Comparison of ENCODE assay signal across 20 cellular contexts in genomic region chr9:129398901-129399300, GRCh38.
A peak's percentile ranks its signal among the peaks of the same experiment; 100 is the strongest.
DNase-seq lines count a peak whose midpoint lies in the region; ATAC-seq and TF ChIP-seq lines count a peak whose summit lies in the region.
"Had no signal": no experiment of that assay in that cellular context is flagged by ENCODE, and none has a peak within 500 bp of the region (broad histone marks: within the 10 kb centered on the region; RNA-seq: fewer than 3 reads in every experiment).

No MANE protein-coding gene starts in this region.

- TF ChIP-seq POLR2A in spleen (IDR thresholded peaks at IDR 0.05) = no peak
- no peak for TF ChIP-seq POLR2A in upper lobe of left lung (IDR thresholded peaks at IDR 0.05)

- H2BK15ac ChIP-seq in mesenchymal stem cell (ENCODE audit: low read depth, poor library complexity, severe bottlenecking) = peak overlapping the region; percentile 44

- H2AFZ ChIP-seq in mesenchymal stem cell (ENCODE audit: low read depth, low read length) = no peak overlapping the region
- H2AFZ ChIP-seq: GM23338 had no signal

- DNase-seq in activated naive CD8-positive, alpha-beta T cell treated with anti-CD3 and anti-CD28 coated beads, Interleukin-2, amount 10 ng/mL, durations not matched to agents 7 days and 5 days = peak; percentile 20
- DNase-seq in activated naive CD8-positive, alpha-beta T cell treated with anti-CD3 and anti-CD28 coated beads, Interleukin-2, amount 50 U/mL, for 24 hours = no peak
- no peak for DNase-seq in WERI-Rb-1
- no peak for DNase-seq in mesenchymal stem cell
- DNase-seq in spleen = peak; percentile 51
- no peak for DNase-seq in DMS53 treated with DMSO at 0.1 percent for 48 hours (lab: John Stamatoyannopoulos, UW; ENCODE audit: unreplicated experiment)
- no peak for DNase-seq in NCI-H1930 (lab: John Stamatoyannopoulos, UW)
- no peak for DNase-seq in upper lobe of left lung
- DNase-seq: CD8-positive, alpha-beta memory T cell; DND-41; MV-4-11; NCI-H1417; NCI-H2029; NCI-H2171 treated with DMSO at 0.1 percent for 48 hours; NCI-H82; PC-3 had no signal

- POLR2A ChIA-PET in activated naive CD8-positive, alpha-beta T cell treated with anti-CD3 and anti-CD28 coated beads, Interleukin-2, amount 10 ng/mL, durations not matched to agents 7 days and 5 days (lab: Charles Lee) = no interaction called here

- H3K27ac ChIP-seq in WERI-Rb-1 = peak overlapping the region; percentile 16; the same call in 1 of the 2 replicates
- H3K27ac ChIP-seq in mesenchymal stem cell (ENCODE audit: low read length, poor library complexity, severe bottlenecking) = no peak overlapping the region
- H3K27ac ChIP-seq in spleen = no peak overlapping the region
- H3K27ac ChIP-seq in upper lobe of left lung = no peak overlapping the region
- H3K27ac ChIP-seq: 22Rv1, RWPE1 had no signal

- H3K4me1 ChIP-seq in mesenchymal stem cell (ENCODE audit: control insufficient read depth, insufficient read depth, low read depth, low read length) = peaks cover 16% of the 10 kb centered on the region
- peaks cover 0 to 12% (median 3%) of the 10 kb centered on the region in 6 donors for H3K4me1 ChIP-seq in spleen
- peaks cover 4 to 16% (median 14%) of the 10 kb centered on the region in 4 donors for H3K4me1 ChIP-seq in upper lobe of left lung

- no peak overlapping the region for H3K4ac ChIP-seq in mesenchymal stem cell (ENCODE audit: low read depth in 1 of 2, low read length in 2 of 2)

- no peak overlapping the region for H3K9ac ChIP-seq in mesenchymal stem cell (ENCODE audit: low read length)

- TF ChIP-seq EP300 in upper lobe of left lung (IDR thresholded peaks at IDR 0.05) = no peak

- H4K8ac ChIP-seq in mesenchymal stem cell (ENCODE audit: low read length) = no peak overlapping the region

- no peaks in the 10 kb centered on the region for H3K36me3 Mint-ChIP-seq in activated naive CD8-positive, alpha-beta T cell treated with anti-CD3 and anti-CD28 coated beads, Interleukin-2, amount 10 ng/mL, durations not matched to agents 7 days and 5 days
- H3K36me3 Mint-ChIP-seq in activated naive CD8-positive, alpha-beta T cell treated with anti-CD3 and anti-CD28 coated beads, Interleukin-2, amount 50 U/mL, for 24 hours (ENCODE audit: low read depth) = no peaks in the 10 kb centered on the region
- H3K36me3 Mint-ChIP-seq: CD8-positive, alpha-beta memory T cell had no signal

- H3K27me3 Mint-ChIP-seq in activated naive CD8-positive, alpha-beta T cell treated with anti-CD3 and anti-CD28 coated beads, Interleukin-2, amount 10 ng/mL, durations not matched to agents 7 days and 5 days = peaks cover 2% of the 10 kb centered on the region
- peaks cover 2% of the 10 kb centered on the region for H3K27me3 Mint-ChIP-seq in activated naive CD8-positive, alpha-beta T cell treated with anti-CD3 and anti-CD28 coated beads, Interleukin-2, amount 50 U/mL, for 24 hours
- H3K27me3 Mint-ChIP-seq: CD8-positive, alpha-beta memory T cell had no signal

- H3K9me3 ChIP-seq in WERI-Rb-1 (ENCODE audit: severe bottlenecking) (no peaks in the 10 kb centered on the region), mesenchymal stem cell (ENCODE audit: control insufficient read depth, low read length) (peaks cover 16% of the 10 kb centered on the region), spleen (no peaks in the 10 kb centered on the region), upper lobe of left lung (no peaks in the 10 kb centered on the region)

- 89% methylated on average over 11 of the region's 11 CpGs for WGBS in mesenchymal stem cell
- 62 to 84% (median 76%) methylated on average over 9 to 11 of the region's 11 CpGs for WGBS in spleen, 5 donors
- WGBS in upper lobe of left lung, 2 donors = 82% methylated on average over 6 to 11 of the region's 11 CpGs

- H3K27ac Mint-ChIP-seq in activated naive CD8-positive, alpha-beta T cell treated with anti-CD3 and anti-CD28 coated beads, Interleukin-2, amount 10 ng/mL, durations not matched to agents 7 days and 5 days = no peak overlapping the region
- H3K27ac Mint-ChIP-seq in activated naive CD8-positive, alpha-beta T cell treated with anti-CD3 and anti-CD28 coated beads, Interleukin-2, amount 50 U/mL, for 24 hours = no peak overlapping the region
- H3K27ac Mint-ChIP-seq: GM23338 had no signal

- H3K23ac ChIP-seq in mesenchymal stem cell (ENCODE audit: low read length in 2 of 2) = no peak overlapping the region

- intact Hi-C loops in spleen (cut with DNase I; ENCODE audit: low total_unique reads) = no loop called here

- H4K91ac ChIP-seq in mesenchymal stem cell (ENCODE audit: low read length) = no peak overlapping the region

- H3K18ac ChIP-seq in mesenchymal stem cell (ENCODE audit: low read depth in 1 of 2, low read length in 2 of 2) = no peak overlapping the region

- H2BK120ac ChIP-seq in mesenchymal stem cell (ENCODE audit: low read depth, low read length) = no peak overlapping the region

- ATAC-seq in activated naive CD8-positive, alpha-beta T cell treated with anti-CD3 and anti-CD28 coated beads, Interleukin-2, amount 10 ng/mL, durations not matched to agents 7 days and 5 days (ENCODE audit: low read depth) = no peak
- no peak for ATAC-seq in activated naive CD8-positive, alpha-beta T cell treated with anti-CD3 and anti-CD28 coated beads, Interleukin-2, amount 50 U/mL, for 24 hours
- ATAC-seq in upper lobe of left lung (ENCODE audit: low FRiP score in 2 of 2) = no peak
- ATAC-seq: GM23338, K562, PC-3 had no signal

- H3K79me1 ChIP-seq in mesenchymal stem cell (replicated peaks; ENCODE audit: low read length, poor library complexity, severe bottlenecking) = no peaks in the 10 kb centered on the region

- TF ChIP-seq CTCF in WERI-Rb-1 (IDR thresholded peaks at IDR 0.05; ENCODE audit: low read depth, low read length) = no peak
- no peak for TF ChIP-seq CTCF in spleen (IDR thresholded peaks at IDR 0.05 in 8 of 11, conservative IDR thresholded peaks at IDR 0.05 in 3 of 11)
- TF ChIP-seq CTCF in upper lobe of left lung (IDR thresholded peaks at IDR 0.05) = no peak

- peaks cover 1% of the 10 kb centered on the region for H3K4me1 Mint-ChIP-seq in activated naive CD8-positive, alpha-beta T cell treated with anti-CD3 and anti-CD28 coated beads, Interleukin-2, amount 10 ng/mL, durations not matched to agents 7 days and 5 days
- H3K4me1 Mint-ChIP-seq in activated naive CD8-positive, alpha-beta T cell treated with anti-CD3 and anti-CD28 coated beads, Interleukin-2, amount 50 U/mL, for 24 hours = no peaks in the 10 kb centered on the region

- no peak overlapping the region for H2BK12ac ChIP-seq in mesenchymal stem cell (ENCODE audit: low read length in 2 of 2)

- H3K4me3 ChIP-seq in WERI-Rb-1 (ENCODE audit: low read depth, low read length) (no peak overlapping the region), mesenchymal stem cell (ENCODE audit: insufficient read depth in 1 of 2, low read depth in 1 of 2, low read length in 2 of 2) (no peak overlapping the region), spleen (no peak overlapping the region), upper lobe of left lung (no peak overlapping the region)
- H3K4me3 ChIP-seq: GM23338, K562 had no signal

- H3K36me3 ChIP-seq in WERI-Rb-1 (no peaks in the 10 kb centered on the region), mesenchymal stem cell (ENCODE audit: control insufficient read depth in 1 of 2, insufficient read depth in 2 of 2, low read depth in 1 of 2, low read length in 2 of 2) (no peaks in the 10 kb centered on the region), spleen (no peaks in the 10 kb centered on the region), upper lobe of left lung (no peaks in the 10 kb centered on the region)

- H3K27me3 ChIP-seq in WERI-Rb-1 (ENCODE audit: insufficient read depth, low read depth, severe bottlenecking) = no peaks in the 10 kb centered on the region
- peaks cover 14 to 29% of the 10 kb centered on the region in 2 experiments for H3K27me3 ChIP-seq in mesenchymal stem cell (ENCODE audit: control insufficient read depth in 1 of 2, insufficient read depth in 1 of 2, low read length in 2 of 2)
- H3K27me3 ChIP-seq in spleen (replicated peaks in 1 of 7) = peaks cover 0 to 6% (median 0%) of the 10 kb centered on the region in 7 donors
- H3K27me3 ChIP-seq in upper lobe of left lung = no peaks in the 10 kb centered on the region

- H2BK5ac ChIP-seq in mesenchymal stem cell (ENCODE audit: low read depth, low read length, poor library complexity, severe bottlenecking) = no peak overlapping the region

- no peak overlapping the region for H3K4me2 ChIP-seq in mesenchymal stem cell (ENCODE audit: low read length, poor library complexity, severe bottlenecking)
- H3K4me2 ChIP-seq: GM23338 had no signal

- no peak overlapping the region for H3K14ac ChIP-seq in mesenchymal stem cell (ENCODE audit: low read length in 2 of 2)

- no peak overlapping the region for H3K4me3 Mint-ChIP-seq in activated naive CD8-positive, alpha-beta T cell treated with anti-CD3 and anti-CD28 coated beads, Interleukin-2, amount 10 ng/mL, durations not matched to agents 7 days and 5 days
- H3K4me3 Mint-ChIP-seq in activated naive CD8-positive, alpha-beta T cell treated with anti-CD3 and anti-CD28 coated beads, Interleukin-2, amount 50 U/mL, for 24 hours = no peak overlapping the region
- H3K4me3 Mint-ChIP-seq: CD8-positive, alpha-beta memory T cell; GM23338 had no signal

- no peak overlapping the region for H2AK5ac ChIP-seq in mesenchymal stem cell (ENCODE audit: low read length, severe bottlenecking)

- H3K9me3 Mint-ChIP-seq in activated naive CD8-positive, alpha-beta T cell treated with anti-CD3 and anti-CD28 coated beads, Interleukin-2, amount 10 ng/mL, durations not matched to agents 7 days and 5 days = no peaks in the 10 kb centered on the region
- H3K9me3 Mint-ChIP-seq in activated naive CD8-positive, alpha-beta T cell treated with anti-CD3 and anti-CD28 coated beads, Interleukin-2, amount 50 U/mL, for 24 hours = no peaks in the 10 kb centered on the region
- H3K9me3 Mint-ChIP-seq: CD8-positive, alpha-beta memory T cell; GM23338 had no signal

Comparison
In these comparisons a context has a peak if more than half of its experiments do, and no peak if none do; other contexts are left out.
1. DNase-seq: peak in activated naive CD8-positive, alpha-beta T cell treated with anti-CD3 and anti-CD28 coated beads, Interleukin-2, amount 10 ng/mL, durations not matched to agents 7 days and 5 days (single experiment) and spleen (single experiment); none in activated naive CD8-positive, alpha-beta T cell treated with anti-CD3 and anti-CD28 coated beads, Interleukin-2, amount 50 U/mL, for 24 hours (single experiment), WERI-Rb-1 (single experiment), mesenchymal stem cell (single experiment), DMS53 treated with DMSO at 0.1 percent for 48 hours (single experiment), NCI-H1930 (0 of 2) and upper lobe of left lung (0 of 2).